In genomic region chr7:134679006-134679405, GRCh38 we compare ENCODE assay signal across 18 cellular contexts.
"Had no signal": no experiment of that assay in that cellular context is flagged by ENCODE, and none has a peak within 500 bp of the region (broad histone marks: within the 10 kb centered on the region; RNA-seq: fewer than 3 reads in every experiment).

No MANE protein-coding gene starts in this region.

- DNase-seq: activated CD4-positive, alpha-beta T cell treated with anti-CD3 and anti-CD28 coated beads, Interleukin-2, amount 10 ng/mL, durations not matched to agents 7 days and 5 days; activated CD4-positive, CD25-positive, alpha-beta regulatory T cell; activated CD8-positive, alpha-beta memory T cell treated with anti-CD3 and anti-CD28 coated beads for 24 hours; activated naive CD4-positive, alpha-beta T cell; body of pancreas; caudate nucleus; left ventricle myocardium superior; right cardiac atrium; stimulated activated CD4-positive, alpha-beta T cell treated with anti-CD3 and anti-CD28 coated beads, Interleukin-15, amount 100 ng/mL, for 24 hours; T-helper 2 cell had no signal

- H3K4me3 Mint-ChIP-seq: activated CD4-positive, alpha-beta T cell treated with anti-CD3 and anti-CD28 coated beads, Interleukin-2, amount 10 ng/mL, durations not matched to agents 7 days and 5 days; memory B cell; stimulated activated naive CD8-positive, alpha-beta T cell treated with anti-CD3 and anti-CD28 coated beads, Interleukin-15, Interleukin-2, amounts not matched to agents 100 ng/mL and 50 ng/mL, for 24 hours; type B pancreatic cell had no signal

- H3K27ac Mint-ChIP-seq: activated CD4-positive, alpha-beta T cell treated with anti-CD3 and anti-CD28 coated beads, Interleukin-2, amount 10 ng/mL, durations not matched to agents 7 days and 5 days; stimulated activated naive CD8-positive, alpha-beta T cell treated with anti-CD3 and anti-CD28 coated beads, Interleukin-15, Interleukin-2, amounts not matched to agents 100 ng/mL and 50 ng/mL, for 24 hours; type B pancreatic cell had no signal

- H3K27me3 ChIP-seq: body of pancreas, hepatocyte, suprapubic skin had no signal

- H3K27me3 Mint-ChIP-seq: activated CD4-positive, alpha-beta T cell treated with anti-CD3 and anti-CD28 coated beads, Interleukin-2, amount 10 ng/mL, durations not matched to agents 7 days and 5 days; memory B cell; stimulated activated naive CD8-positive, alpha-beta T cell treated with anti-CD3 and anti-CD28 coated beads, Interleukin-15, Interleukin-2, amounts not matched to agents 100 ng/mL and 50 ng/mL, for 24 hours; type B pancreatic cell had no signal

- H3K9me3 Mint-ChIP-seq: memory B cell, type B pancreatic cell had no signal

- H3K9me3 ChIP-seq: body of pancreas, prostate gland had no signal

- ATAC-seq: body of pancreas, esophagus mucosa, left ventricle myocardium superior, right cardiac atrium had no signal

- H3K4me3 ChIP-seq: body of pancreas, hepatocyte, prostate gland, skin epidermis, suprapubic skin had no signal

- H3K36me3 ChIP-seq: prostate gland had no signal

- H3K4me1 ChIP-seq: body of pancreas, prostate gland, suprapubic skin had no signal
